ENCODE assay signal across 8 cellular contexts in the genomic region with DNA sequence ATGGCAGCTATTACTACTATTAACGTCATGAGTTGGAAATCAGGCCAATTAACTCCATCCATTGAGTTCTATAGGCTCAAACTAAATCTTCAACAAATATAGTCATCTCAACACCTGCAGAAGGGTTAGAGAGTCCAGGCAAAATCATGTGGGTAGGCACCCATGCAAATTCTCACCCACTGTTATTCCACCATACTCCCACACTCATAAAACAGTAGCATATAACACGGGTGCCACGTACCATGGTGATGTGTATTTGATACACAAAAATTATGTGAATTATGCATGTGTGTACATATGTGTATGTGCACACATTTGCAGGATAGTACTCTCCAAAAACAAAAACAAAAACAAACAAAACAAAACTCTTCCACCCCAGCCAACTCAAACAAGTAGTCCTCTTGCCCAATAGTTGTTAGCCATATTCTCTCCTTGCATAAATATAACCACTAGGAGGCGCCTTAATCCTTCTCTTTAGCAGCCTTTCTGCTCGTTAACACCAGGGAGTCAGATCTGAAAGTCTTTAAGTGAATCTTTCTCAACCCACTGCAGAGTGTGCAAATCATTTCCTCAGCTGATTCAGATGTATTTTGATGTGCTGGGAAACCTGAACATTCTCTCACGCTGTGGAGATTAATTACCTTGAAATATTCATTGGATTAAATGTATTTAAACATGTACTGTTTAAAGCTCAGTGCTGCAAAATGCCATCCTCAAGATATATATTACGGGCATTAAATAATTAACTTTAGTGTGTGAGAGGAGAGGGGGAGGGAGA. TPM values are rescaled to one million over a fixed set of nuclear protein-coding genes. Genes with fewer than 3 reads are reported as not detected.
DNase-seq lines count a peak whose midpoint lies in the region; ATAC-seq and TF ChIP-seq lines count a peak whose summit lies in the region.

No MANE protein-coding gene starts in this region.

- no peak overlapping the region for H3K4me2 ChIP-seq in OCI-LY3 (ENCODE audit: low read length)

- no peaks in the 10 kb centered on the region for H3K79me2 ChIP-seq in OCI-LY3 (ENCODE audit: low read length)

- H3K4me1 ChIP-seq in OCI-LY3 (ENCODE audit: low read length) = peaks cover 10% of the 10 kb centered on the region

- H3K4me3 ChIP-seq in OCI-LY3 (ENCODE audit: low read length) = no peak overlapping the region

- peaks cover 2% of the 10 kb centered on the region for H3K36me3 ChIP-seq in OCI-LY3 (replicated peaks; ENCODE audit: low read depth, low read length)

- H3K27me3 Mint-ChIP-seq in type B pancreatic cell = no peaks in the 10 kb centered on the region

- no peaks in the 10 kb centered on the region for H4K20me1 ChIP-seq in OCI-LY3 (ENCODE audit: insufficient read depth, low read length)

- H3K27me3 ChIP-seq in OCI-LY3 (ENCODE audit: low read depth, low read length) = no peaks in the 10 kb centered on the region

- no peak overlapping the region for H2AFZ ChIP-seq in OCI-LY3 (ENCODE audit: low read depth, low read length)

- H3K4me1 Mint-ChIP-seq in type B pancreatic cell (ENCODE audit: unreplicated experiment) = peaks cover 5% of the 10 kb centered on the region

- ATAC-seq in GM21723 (IDR thresholded peaks at IDR 0.05; ENCODE audit: unreplicated experiment) = peak; percentile 72

- peaks cover 14% of the 10 kb centered on the region for H3K36me3 Mint-ChIP-seq in type B pancreatic cell

- H3K9me3 ChIP-seq in OCI-LY3 (ENCODE audit: insufficient read depth, low read length) = no peaks in the 10 kb centered on the region

- no peak overlapping the region for H3K9ac ChIP-seq in OCI-LY3 (ENCODE audit: low read length)

- DNase-seq in GM03348 (ENCODE audit: low spot score) = peak; percentile 82
- peak; percentile 69 for DNase-seq in cerebellar cortex (ENCODE audit: low spot score)
- DNase-seq in left kidney (ENCODE audit: low read depth, low spot score) = peak; percentile 90
- DNase-seq in type B pancreatic cell (ENCODE audit: extremely low spot score, unreplicated experiment) = no peak
- no peak for DNase-seq in activated naive CD4-positive, alpha-beta T cell treated with anti-CD3 and anti-CD28 coated beads, Interleukin-2, amount 50 U/mL, for 16 hours

- TF ChIP-seq CTCF in LNCAP (IDR thresholded peaks at IDR 0.05) (peak; percentile 80), OCI-LY3 (IDR thresholded peaks at IDR 0.05; ENCODE audit: low read depth, low read length) (peak; percentile 83), type B pancreatic cell (conservative IDR thresholded peaks at IDR 0.05) (peak; percentile 94)

- no peak overlapping the region for H3K27ac Mint-ChIP-seq in type B pancreatic cell

- H3K4me3 Mint-ChIP-seq in type B pancreatic cell = no peak overlapping the region

- H3K27ac ChIP-seq in OCI-LY3 (ENCODE audit: low read length) = no peak overlapping the region

- no peaks in the 10 kb centered on the region for H3K9me3 Mint-ChIP-seq in type B pancreatic cell

RNA-seq across cellular contexts. Expression of a gene that starts 38.0 kb away (rescaled TPM):
- total RNA-seq in type B pancreatic cell (ENCODE audit: low replicate concordance) = 140 and 164 TPM in 2 replicates

RNA-seq across cellular contexts. Expression of a gene that starts 48.8 kb away (rescaled TPM):
- 25.3 and 95.9 TPM in 2 replicates for total RNA-seq in type B pancreatic cell (ENCODE audit: low replicate concordance)

Comparison
In these comparisons a context has a peak if more than half of its experiments do, and no peak if none do; other contexts are left out.
1. DNase-seq: peak in GM03348 (single experiment), cerebellar cortex (single experiment) and left kidney (single experiment); none in type B pancreatic cell (single experiment) and activated naive CD4-positive, alpha-beta T cell treated with anti-CD3 and anti-CD28 coated beads, Interleukin-2, amount 50 U/mL, for 16 hours (single experiment).
2. Peak in every context shown above with its lines, with median percentiles within 50 percentile points of each other: CTCF ChIP-seq.